ENCODE assay signal across 21 cellular contexts in genomic region chr11:69193151-69193550, GRCh38. TPM values are rescaled to one million over a fixed set of nuclear protein-coding genes. Genes with fewer than 3 reads are reported as not detected.
DNase-seq lines count a peak whose midpoint lies in the region; TF ChIP-seq lines count a peak whose summit lies in the region.
"Had no signal": no experiment of that assay in that cellular context is flagged by ENCODE, and none has a peak within 500 bp of the region (broad histone marks: within the 10 kb centered on the region; RNA-seq: fewer than 3 reads in every experiment).

No MANE protein-coding gene starts in this region.

- H3K9me3 Mint-ChIP-seq in brain (peaks cover 11 to 18% (median 14%) of the 10 kb centered on the region in 5 experiments), nephron (peaks cover 16% of the 10 kb centered on the region)

- peak overlapping the region in 1 of 5 experiments; percentile 5 for H3K4me3 Mint-ChIP-seq in brain
- no peak overlapping the region for H3K4me3 Mint-ChIP-seq in nephron
- H3K4me3 Mint-ChIP-seq: CD14-positive monocyte, HFFc6 had no signal

- H3K4me1 ChIP-seq in A673 (ENCODE audit: insufficient read depth, low read length, poor library complexity, severe bottlenecking) (peaks cover 18% of the 10 kb centered on the region), BE2C (peaks cover 29% of the 10 kb centered on the region)
- H3K4me1 ChIP-seq: BLaER1 had no signal

- H3K27ac Mint-ChIP-seq in brain, result peak overlapping the region in 3 of 5 experiments; percentile 81 to 84 (median 82)
- H3K27ac Mint-ChIP-seq in nephron, result peak overlapping the region in 2 of 3 experiments; percentile 10 to 74
- H3K27ac Mint-ChIP-seq: CD14-positive monocyte, HFFc6 had no signal

- no peaks in the 10 kb centered on the region for H3K9me3 ChIP-seq in A673 (ENCODE audit: low read depth, low read length, poor library complexity, severe bottlenecking)
- no peaks in the 10 kb centered on the region; the same call in 1 of the 2 replicates for H3K9me3 ChIP-seq in BE2C

- H3K27me3 ChIP-seq in A673 (replicated peaks; ENCODE audit: insufficient read depth, low read depth, low read length, poor library complexity) (no peaks in the 10 kb centered on the region), BE2C (no peaks in the 10 kb centered on the region)
- H3K27me3 ChIP-seq: BLaER1 had no signal

- POLR2A ChIA-PET in A673 (lab: Charles Lee; ENCODE audit: low non-redundant PET), result no interaction called here

- H3K4me3 ChIP-seq in A673 (ENCODE audit: low read depth, low read length, poor library complexity, severe bottlenecking), result no peak overlapping the region
- H3K4me3 ChIP-seq in BE2C (ENCODE audit: low read depth, low read length), result no peak overlapping the region
- H3K4me3 ChIP-seq: BLaER1, GM12878 had no signal

- H3K36me3 ChIP-seq in A673 (ENCODE audit: insufficient read depth, low read length, poor library complexity, severe bottlenecking) (no peaks in the 10 kb centered on the region), BE2C (no peaks in the 10 kb centered on the region)
- H3K36me3 ChIP-seq: BLaER1 had no signal

- CTCF ChIA-PET in A673 (lab: Charles Lee), result no interaction called here

- intact Hi-C loops in A673 (cut with micrococcal nuclease; ENCODE audit: unreplicated experiment), result no loop called here

- H3K4me1 Mint-ChIP-seq in brain (peaks cover 20% of the 10 kb centered on the region), nephron (peaks cover 30% of the 10 kb centered on the region)
- H3K4me1 Mint-ChIP-seq: CD14-positive monocyte had no signal

- DNase-seq in A673 (ENCODE audit: low spot score) (peak; percentile 61), BE2C (peak; percentile 71), iPS-NIHi7 (ENCODE audit: extremely low spot score) (no peak), RKO (ENCODE audit: low spot score) (no peak), amniotic stem cell (lab: John Stamatoyannopoulos, UW) (no peak), NCI-H748 treated with DMSO at 0.1 percent for 48 hours (lab: John Stamatoyannopoulos, UW) (no peak)
- DNase-seq: AML-193; CD4-positive, alpha-beta memory T cell; DMS53; DND-41; GOT3; H7; HFFc6 had no signal

- no peak overlapping the region for H3K27ac ChIP-seq in A673 (ENCODE audit: low read depth, low read length, poor library complexity, severe bottlenecking)
- H3K27ac ChIP-seq: BLaER1, HL-60 had no signal

- TF ChIP-seq CTCF in A673 (conservative IDR thresholded peaks at IDR 0.05; ENCODE audit: low read depth, low read length), result no peak
- no peak for TF ChIP-seq CTCF in BE2C (IDR thresholded peaks at IDR 0.05; ENCODE audit: low read depth, low read length)
- TF ChIP-seq CTCF in brain (conservative IDR thresholded peaks at IDR 0.05), result no peak
- no peak for TF ChIP-seq CTCF in nephron (IDR thresholded peaks at IDR 0.05; ENCODE audit: unreplicated experiment in 3 of 3)

- BruUV-seq in A673 (replicated peaks; lab: Mats Ljungman, UMichigan), result no TSS peak

- H3K27me3 Mint-ChIP-seq in brain (peaks cover 16% of the 10 kb centered on the region), nephron (ENCODE audit: low read depth) (peaks cover 14% of the 10 kb centered on the region)

- H3K36me3 Mint-ChIP-seq in brain, result no peaks in the 10 kb centered on the region
- peaks cover 13% of the 10 kb centered on the region for H3K36me3 Mint-ChIP-seq in nephron (ENCODE audit: low read depth)
- H3K36me3 Mint-ChIP-seq: CD14-positive monocyte had no signal

RNA-seq across cellular contexts. Expression of gene SMIM38, which starts 37.4 kb away (rescaled TPM):
- total RNA-seq in A673 (2021), result 0.59 and 0.88 TPM in 2 replicates
- polyA plus RNA-seq in BE2C (2012; ENCODE audit: insufficient read depth, insufficient read length, low read depth), result 0.76 TPM
- not detected for polyA plus RNA-seq in brain (ENCODE audit: insufficient read depth, low read depth, low replicate concordance)
- total RNA-seq: G401, HFFc6, HT1080 had no signal
- polyA plus RNA-seq: CD14-positive monocyte; CD4-positive, alpha-beta memory T cell had no signal

Comparison
In these comparisons a context has a peak if more than half of its experiments do, and no peak if none do; other contexts are left out.
1. DNase-seq: peak in A673 (single experiment) and BE2C (single experiment); none in iPS-NIHi7 (single experiment), RKO (single experiment), amniotic stem cell (single experiment) and NCI-H748 treated with DMSO at 0.1 percent for 48 hours (single experiment).